ENCODE assay signal across 11 cellular contexts in genomic region chr3:178352300-178353021, GRCh38.
DNase-seq lines count a peak whose midpoint lies in the region; ATAC-seq, FAIRE-seq and TF ChIP-seq lines count a peak whose summit lies in the region.
"Had no signal": no experiment of that assay in that cellular context is flagged by ENCODE, and none has a peak within 500 bp of the region (broad histone marks: within the 10 kb centered on the region; RNA-seq: fewer than 3 reads in every experiment).

No MANE protein-coding gene starts in this region.

- peak overlapping the region; percentile 79 for H3K4me2 ChIP-seq in A549
- H3K4me2 ChIP-seq: KMS-11 had no signal

- TF ChIP-seq EP300 in A549 (IDR thresholded peaks at IDR 0.05) = no peak

- no peak for TF ChIP-seq POLR2A in A549 (IDR thresholded peaks at IDR 0.05; ENCODE audit: low read length)
- TF ChIP-seq POLR2A in prostate gland (IDR thresholded peaks at IDR 0.05) = no peak

- POLR2A ChIA-PET in A549 (lab: Yijun Ruan, JAX) = no interaction called here

- CTCF ChIA-PET in A549 (lab: Yijun Ruan, JAX) = no interaction called here

- intact Hi-C loops in prostate gland (cut with DNase I) = no loop called here

- no peak for TF ChIP-seq RAD21 in A549 (conservative IDR thresholded peaks at IDR 0.05 in 1 of 2, IDR thresholded peaks at IDR 0.05 in 1 of 2)

- no peak for FAIRE-seq in A549 (lab: Jason Lieb, UNC)

- no peaks in the 10 kb centered on the region for H3K27me3 ChIP-seq in prostate gland (replicated peaks; ENCODE audit: insufficient read depth)

- H3K9me3 ChIP-seq in A549 = peaks cover 6% of the 10 kb centered on the region; the same call in 1 of the 3 replicates
- H3K9me3 ChIP-seq in prostate gland = no peaks in the 10 kb centered on the region

- DNase-seq in A549 (ENCODE audit: low read depth in 1 of 2, low spot score in 1 of 2) (peak; percentile 7 to 42), HFF-Myc (ENCODE audit: extremely low read depth, low read depth) (peak; percentile 79), T1000 (lab: John Stamatoyannopoulos, UW) (peak; percentile 6), iPS-NIHi11 (ENCODE audit: low spot score) (peak; percentile 36), prostate gland (ENCODE audit: low spot score) (no peak), caudate nucleus (lab: John Stamatoyannopoulos, UW) (no peak), NCI-H1048 (lab: John Stamatoyannopoulos, UW) (no peak)
- DNase-seq: activated B cell treated with CpG ODN at 0.5 μM for 24 hours, posterior cingulate gyrus had no signal

- TF ChIP-seq CTCF in A549 (IDR thresholded peaks at IDR 0.05) = no peak
- TF ChIP-seq CTCF in HFF-Myc (IDR thresholded peaks at IDR 0.05; ENCODE audit: low read depth, low read length, missing control alignments) = no peak
- TF ChIP-seq CTCF in prostate gland (IDR thresholded peaks at IDR 0.05) = no peak

- no peaks in the 10 kb centered on the region for H3K36me3 ChIP-seq in prostate gland

- ATAC-seq in A549 (peak; percentile 64 to 90; a peak in 4 of 6 replicates), HG02623 (IDR thresholded peaks at IDR 0.05; ENCODE audit: unreplicated experiment) (no peak)

- H3K27ac ChIP-seq in A549 (peak overlapping the region; percentile 63 to 67), prostate gland (no peak overlapping the region), caudate nucleus (ENCODE audit: low read depth, low read length) (no peak overlapping the region)
- H3K27ac ChIP-seq: KMS-11 had no signal

- WGBS in A549 (ENCODE audit: missing lambda C conversion rate) = 9% methylated on average over 3 of the region's 3 CpGs
- WGBS in prostate gland = 38% methylated on average over 3 of the region's 3 CpGs

- H3K4me3 ChIP-seq in A549 (no peak overlapping the region), HFF-Myc (replicated peaks; ENCODE audit: low read depth, low read length) (no peak overlapping the region), prostate gland (no peak overlapping the region)

- H3K4me1 ChIP-seq in A549 (peaks cover 36% of the 10 kb centered on the region; the same call in 2 of the 3 replicates), prostate gland (replicated peaks) (no peaks in the 10 kb centered on the region)

TF ChIP-seq in A549, 52 proteins besides CTCF, POLR2A, EP300 and RAD21:
- TF ChIP-seq FOSL2 (IDR thresholded peaks at IDR 0.05) = no peak
- TF ChIP-seq FOSL2 (CRISPR knock-in tag; IDR thresholded peaks at IDR 0.05) = peak; percentile 59
- TF ChIP-seq EHF (CRISPR knock-in tag; IDR thresholded peaks at IDR 0.05) = no peak
- no peak for TF ChIP-seq HEYL (CRISPR knock-in tag; IDR thresholded peaks at IDR 0.05)
- no peak for TF ChIP-seq HDAC2 (IDR thresholded peaks at IDR 0.05)
- TF ChIP-seq KDM5A (IDR thresholded peaks at IDR 0.05) = no peak
- no peak for TF ChIP-seq RARB (CRISPR knock-in tag; IDR thresholded peaks at IDR 0.05)
- no peak for TF ChIP-seq MYC (IDR thresholded peaks at IDR 0.05; ENCODE audit: borderline replicate concordance, low read length)
- TF ChIP-seq KDM1A (IDR thresholded peaks at IDR 0.05; ENCODE audit: low read depth) = no peak

Comparison
In these comparisons a context has a peak if more than half of its experiments do, and no peak if none do; other contexts are left out.
1. DNase-seq: peak in A549 (2 of 2), HFF-Myc (single experiment), T1000 (single experiment) and iPS-NIHi11 (single experiment); none in prostate gland (single experiment), caudate nucleus (0 of 61) and NCI-H1048 (single experiment).
2. H3K27ac ChIP-seq: peak in A549 (2 of 2); none in prostate gland (0 of 2) and caudate nucleus (single experiment).